In genomic region chr13:112821340-112822055, GRCh38 we compare ENCODE assay signal across 19 cellular contexts.
"Had no signal": no experiment of that assay in that cellular context is flagged by ENCODE, and none has a peak within 500 bp of the region (broad histone marks: within the 10 kb centered on the region; RNA-seq: fewer than 3 reads in every experiment).

No MANE protein-coding gene starts in this region.

- ATAC-seq: activated T-cell treated with anti-CD3 and anti-CD28 coated beads, Interleukin-2, amount 50 U/mL, for 72 hours; foreskin keratinocyte; left lung had no signal

- H3K27ac ChIP-seq: foreskin keratinocyte, left lung, parathyroid adenoma, skin epidermis, tibial artery, vagina had no signal

- DNase-seq: activated CD4-positive, alpha-beta memory T cell treated with anti-CD3 and anti-CD28 coated beads for 36 hours; activated CD4-positive, alpha-beta T cell treated with anti-CD3 and anti-CD28 coated beads for 1 hour; activated gamma-delta T cell treated with Interleukin-2 at 50 U/mL for 16 hours; activated naive CD8-positive, alpha-beta T cell treated with anti-CD3 and anti-CD28 coated beads for 36 hours; activated T-cell treated with anti-CD3 and anti-CD28 coated beads, Interleukin-2, amount 50 U/mL, for 72 hours; anterior cingulate cortex; cerebellar nuclear complex; erythroblast; foreskin keratinocyte; mesendoderm; retina; tibial artery had no signal

- H3K4me1 Mint-ChIP-seq: activated naive CD8-positive, alpha-beta T cell treated with anti-CD3 and anti-CD28 coated beads for 36 hours had no signal

- H2AFZ ChIP-seq: parathyroid adenoma had no signal

- H3K27me3 Mint-ChIP-seq: activated CD4-positive, alpha-beta memory T cell treated with anti-CD3 and anti-CD28 coated beads for 36 hours; activated naive CD8-positive, alpha-beta T cell treated with anti-CD3 and anti-CD28 coated beads for 36 hours; dendritic cell treated with granulocyte-macrophage colony-stimulating factor and Interleukin-4, amounts not matched to agents 40 ng/mL and 50 ng/mL, for 4 days had no signal

- H3K9me3 ChIP-seq: heart left ventricle, left lung, tibial artery, vagina had no signal

- H3K4me1 ChIP-seq: foreskin keratinocyte, left lung, parathyroid adenoma, tibial artery, vagina had no signal

- H3K4me3 ChIP-seq: heart left ventricle, left lung, skin epidermis, tibial artery, vagina had no signal

- H3K27ac Mint-ChIP-seq: activated CD4-positive, alpha-beta memory T cell treated with anti-CD3 and anti-CD28 coated beads for 36 hours; activated naive CD8-positive, alpha-beta T cell treated with anti-CD3 and anti-CD28 coated beads for 36 hours; activated T-cell treated with anti-CD3 and anti-CD28 coated beads, Interleukin-2, amount 50 U/mL, for 72 hours; dendritic cell treated with granulocyte-macrophage colony-stimulating factor and Interleukin-4, amounts not matched to agents 40 ng/mL and 50 ng/mL, for 4 days; T-helper 2 cell treated with Interferon-gamma antibody and Interleukin-4, amounts not matched to agents 5 μg/mL and 100 μg/mL, for 36 hours had no signal

- H3K9me3 Mint-ChIP-seq: activated CD4-positive, alpha-beta memory T cell treated with anti-CD3 and anti-CD28 coated beads for 36 hours; dendritic cell treated with granulocyte-macrophage colony-stimulating factor and Interleukin-4, amounts not matched to agents 40 ng/mL and 50 ng/mL, for 4 days; T-helper 2 cell treated with Interferon-gamma antibody and Interleukin-4, amounts not matched to agents 5 μg/mL and 100 μg/mL, for 36 hours had no signal

- H3K9ac ChIP-seq: parathyroid adenoma had no signal

- H3K4me3 Mint-ChIP-seq: activated CD4-positive, alpha-beta memory T cell treated with anti-CD3 and anti-CD28 coated beads for 36 hours; activated naive CD8-positive, alpha-beta T cell treated with anti-CD3 and anti-CD28 coated beads for 36 hours; activated T-cell treated with anti-CD3 and anti-CD28 coated beads, Interleukin-2, amount 50 U/mL, for 72 hours; dendritic cell treated with granulocyte-macrophage colony-stimulating factor and Interleukin-4, amounts not matched to agents 40 ng/mL and 50 ng/mL, for 4 days; T-helper 2 cell treated with Interferon-gamma antibody and Interleukin-4, amounts not matched to agents 5 μg/mL and 100 μg/mL, for 36 hours had no signal

- H3K27me3 ChIP-seq: foreskin keratinocyte, heart left ventricle, left lung, tibial artery, vagina had no signal
